In the genomic region with DNA sequence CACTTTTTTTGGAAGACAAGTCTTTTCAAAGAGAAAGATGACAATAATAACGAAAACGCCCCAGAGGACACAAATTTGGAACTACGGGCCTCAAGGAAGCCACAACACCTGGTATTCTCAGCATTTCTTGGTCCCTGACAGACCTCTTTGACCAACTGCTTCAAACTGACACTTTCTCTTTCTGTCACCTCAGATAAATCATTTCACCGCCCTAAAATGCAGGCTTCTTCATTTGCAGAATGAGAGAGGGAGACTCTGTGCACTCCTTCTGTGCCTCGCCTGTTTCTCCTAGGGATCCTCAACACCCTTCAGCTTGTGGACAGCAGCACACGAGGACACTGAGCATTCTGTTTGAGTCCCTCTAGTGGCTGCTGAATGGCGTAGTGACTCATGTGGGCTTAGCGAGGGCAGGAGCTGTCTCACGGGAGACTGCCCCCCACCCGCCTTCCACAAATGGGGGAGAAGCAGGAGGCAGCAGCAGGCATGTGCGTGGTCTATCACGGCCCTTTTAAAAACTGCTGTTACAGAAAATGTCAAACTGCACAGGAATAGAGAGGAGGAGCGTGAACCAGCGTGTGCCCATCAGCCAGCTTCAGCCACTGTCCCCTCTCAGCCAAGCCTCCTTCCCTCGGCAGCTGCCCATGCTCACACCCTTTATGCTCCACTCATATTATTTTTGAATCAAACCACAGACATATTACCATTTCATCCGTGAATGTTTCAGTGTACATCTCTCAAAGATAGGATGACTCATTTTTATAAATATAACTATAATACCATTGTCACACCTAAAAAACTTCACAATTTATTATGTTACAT, we compare ENCODE assay signal across 8 cellular contexts. TPM values are rescaled to one million over a fixed set of nuclear protein-coding genes. Genes with fewer than 3 reads are reported as not detected.
DNase-seq lines count a peak whose midpoint lies in the region; ATAC-seq and TF ChIP-seq lines count a peak whose summit lies in the region.

No MANE protein-coding gene starts in this region.

- 62% methylated on average over 16 of the region's 16 CpGs for WGBS in upper lobe of left lung, 2 donors

- CTCF ChIA-PET in naive thymus-derived CD4-positive, alpha-beta T cell (lab: Charles Lee): interaction anchor here (0.7 kb wide), 1 partner anchor 142 kb away, joined by 3 read pairs; no protein-coding TSS in a partner anchor

- no peak overlapping the region for H3K4me3 ChIP-seq in LNCaP clone FGC (ENCODE audit: low read depth, low read length)
- H3K4me3 ChIP-seq in choroid plexus epithelial cell (ENCODE audit: low read depth, low read length): no peak overlapping the region
- H3K4me3 ChIP-seq in naive thymus-derived CD4-positive, alpha-beta T cell (ENCODE audit: low read length): no peak overlapping the region
- H3K4me3 ChIP-seq in upper lobe of left lung: no peak overlapping the region
- no peak overlapping the region for H3K4me3 ChIP-seq in colonic mucosa

- H3K4me1 ChIP-seq in naive thymus-derived CD4-positive, alpha-beta T cell (ENCODE audit: control insufficient read depth in 2 of 2, insufficient read depth in 2 of 2, low read length in 2 of 2): no peaks in the 10 kb centered on the region
- no peaks in the 10 kb centered on the region for H3K4me1 ChIP-seq in upper lobe of left lung
- H3K4me1 ChIP-seq in colonic mucosa: no peaks in the 10 kb centered on the region

- POLR2A ChIA-PET in naive thymus-derived CD4-positive, alpha-beta T cell (lab: Charles Lee): no interaction called here

- no peak overlapping the region for H3K27ac ChIP-seq in naive thymus-derived CD4-positive, alpha-beta T cell (ENCODE audit: low read depth, low read length)
- no peak overlapping the region for H3K27ac ChIP-seq in upper lobe of left lung
- no peak overlapping the region for H3K27ac ChIP-seq in colonic mucosa

- peaks cover 0 to 58% (median 22%) of the 10 kb centered on the region in 5 donors for H3K27me3 Mint-ChIP-seq in naive thymus-derived CD4-positive, alpha-beta T cell

- no peak for TF ChIP-seq POLR2A in upper lobe of left lung (IDR thresholded peaks at IDR 0.05)

- no peak for TF ChIP-seq EP300 in upper lobe of left lung (IDR thresholded peaks at IDR 0.05)

- intact Hi-C loops in naive thymus-derived CD4-positive, alpha-beta T cell (cut with micrococcal nuclease): no loop called here
- intact Hi-C loops in colonic mucosa (cut with DNase I): no loop called here

- H3K9me3 ChIP-seq in naive thymus-derived CD4-positive, alpha-beta T cell (ENCODE audit: control insufficient read depth in 2 of 3, low read length in 3 of 3): no peaks in the 10 kb centered on the region
- no peaks in the 10 kb centered on the region for H3K9me3 ChIP-seq in upper lobe of left lung
- H3K9me3 ChIP-seq in colonic mucosa: no peaks in the 10 kb centered on the region

- peak; percentile 51 for DNase-seq in 8988T
- DNase-seq in HCEC 1CT: peak; percentile 17
- no peak for DNase-seq in LNCaP clone FGC (ENCODE audit: low read depth)
- DNase-seq in choroid plexus epithelial cell (ENCODE audit: low read depth): peak; percentile 67
- DNase-seq in naive thymus-derived CD4-positive, alpha-beta T cell: no peak
- no peak for DNase-seq in upper lobe of left lung
- no peak for DNase-seq in colonic mucosa

- no peak overlapping the region for H3K4me3 Mint-ChIP-seq in naive thymus-derived CD4-positive, alpha-beta T cell

- no peaks in the 10 kb centered on the region for H3K36me3 ChIP-seq in naive thymus-derived CD4-positive, alpha-beta T cell (ENCODE audit: control insufficient read depth in 2 of 3, insufficient read depth in 3 of 3, low read length in 3 of 3)
- H3K36me3 ChIP-seq in upper lobe of left lung (no peaks in the 10 kb centered on the region), colonic mucosa (no peaks in the 10 kb centered on the region)

- TF ChIP-seq CTCF in GM12874 (IDR thresholded peaks at IDR 0.05; ENCODE audit: insufficient read depth, low read depth, low read length) (peak; percentile 68), LNCaP clone FGC (IDR thresholded peaks at IDR 0.05; ENCODE audit: control insufficient read depth, extremely low read depth, insufficient read depth) (peak; percentile 70), choroid plexus epithelial cell (conservative IDR thresholded peaks at IDR 0.05; ENCODE audit: low read depth, low read length) (peak; percentile 73), upper lobe of left lung (IDR thresholded peaks at IDR 0.05) (peak in 1 of 6 experiments; percentile 17), colonic mucosa (IDR thresholded peaks at IDR 0.05) (no peak)

- H3K36me3 Mint-ChIP-seq in naive thymus-derived CD4-positive, alpha-beta T cell: peaks cover 0 to 3% (median 0%) of the 10 kb centered on the region in 5 donors

- H3K27ac Mint-ChIP-seq in naive thymus-derived CD4-positive, alpha-beta T cell: no peak overlapping the region

- peak; percentile 28 for ATAC-seq in naive thymus-derived CD4-positive, alpha-beta T cell
- ATAC-seq in upper lobe of left lung (ENCODE audit: low FRiP score in 2 of 2): no peak

- H3K4me1 Mint-ChIP-seq in naive thymus-derived CD4-positive, alpha-beta T cell: peaks cover 0 to 18% (median 0%) of the 10 kb centered on the region in 7 donors

- H3K27me3 ChIP-seq in naive thymus-derived CD4-positive, alpha-beta T cell (ENCODE audit: control insufficient read depth in 2 of 2, insufficient read depth in 2 of 2, low read length in 2 of 2): no peaks in the 10 kb centered on the region
- no peaks in the 10 kb centered on the region for H3K27me3 ChIP-seq in upper lobe of left lung
- H3K27me3 ChIP-seq in colonic mucosa: no peaks in the 10 kb centered on the region

- H3K9me3 Mint-ChIP-seq in naive thymus-derived CD4-positive, alpha-beta T cell: peaks cover 0 to 3% (median 0%) of the 10 kb centered on the region in 11 donors

- H3K9ac ChIP-seq in colonic mucosa (ENCODE audit: low read depth in 2 of 2, low read length in 2 of 2): no peak overlapping the region

RNA-seq across cellular contexts. Expression of a gene that starts 41.4 kb away (rescaled TPM):
- total RNA-seq in naive thymus-derived CD4-positive, alpha-beta T cell: 1 to 10 TPM in 2 of 5 experiments, under 1 TPM in 3; 0.42 to 5.0 (median 0.92) TPM
- under 1 TPM in 1 of 2 donors, not detected in 1; 0.41 TPM for polyA plus RNA-seq in naive thymus-derived CD4-positive, alpha-beta T cell
- 10 to 100 TPM in 2 of 6 donors, 1 to 10 TPM in 4; 3.8 to 41.9 (median 7.5) TPM for total RNA-seq in upper lobe of left lung
- 1 to 10 TPM in 1 of 2 donors, under 1 TPM in 1; 0.62 to 1.0 TPM for total RNA-seq in colonic mucosa

Comparison
In these comparisons a context has a peak if more than half of its experiments do, and no peak if none do; other contexts are left out.
1. DNase-seq: peak in 8988T (single experiment), HCEC 1CT (single experiment) and choroid plexus epithelial cell (single experiment); none in LNCaP clone FGC (single experiment), naive thymus-derived CD4-positive, alpha-beta T cell (0 of 9), upper lobe of left lung (0 of 2) and colonic mucosa (single experiment).